ENCODE assay signal across 1 cellular context in genomic region chr2:163734911-163735691, GRCh38.
TF ChIP-seq lines count a peak whose summit lies in the region.

No MANE protein-coding gene starts in this region.

TF ChIP-seq in GM23338, 12 proteins besides CTCF, POLR2A, EP300 and RAD21 (continued from another document):
- TF ChIP-seq ETS1 (IDR thresholded peaks at IDR 0.05) (no peak), STAT1 (IDR thresholded peaks at IDR 0.05; ENCODE audit: unreplicated experiment) (no peak), CREB1 (CRISPR knock-in tag; IDR thresholded peaks at IDR 0.05; ENCODE audit: low read depth) (no peak)
